ENCODE assay signal across 9 cellular contexts in genomic region chr12:90013409-90013808, GRCh38.
DNase-seq lines count a peak whose midpoint lies in the region; ATAC-seq, FAIRE-seq and TF ChIP-seq lines count a peak whose summit lies in the region.
"Had no signal": no experiment of that assay in that cellular context is flagged by ENCODE, and none has a peak within 500 bp of the region (broad histone marks: within the 10 kb centered on the region; RNA-seq: fewer than 3 reads in every experiment).

No MANE protein-coding gene starts in this region.

- no peak overlapping the region for H3K4me3 ChIP-seq in hepatocyte
- H3K4me3 ChIP-seq: gastrocnemius medialis had no signal

- peaks cover 6% of the 10 kb centered on the region for H3K4me1 ChIP-seq in hepatocyte (ENCODE audit: insufficient read depth)
- H3K4me1 ChIP-seq: gastrocnemius medialis had no signal

- H3K27ac ChIP-seq in hepatocyte, result no peak overlapping the region
- H3K27ac ChIP-seq: gastrocnemius medialis had no signal

- DNase-seq in D721Med (ENCODE audit: insufficient read length, low spot score) (no peak), NCI-H526 treated with DMSO at 0.1 percent for 48 hours (lab: John Stamatoyannopoulos, UW) (peak; percentile 19), hepatocyte (ENCODE audit: low spot score) (peak; percentile 13), cerebellar cortex (ENCODE audit: low spot score) (no peak), DMS153 treated with DMSO at 0.1 percent for 48 hours (lab: John Stamatoyannopoulos, UW; ENCODE audit: unreplicated experiment) (no peak), NCI-H345 (lab: John Stamatoyannopoulos, UW) (no peak)
- no peak for DNase-seq in stimulated activated CD4-positive, alpha-beta T cell treated with anti-CD3 and anti-CD28 coated beads, Interleukin-4, amount 100 ng/mL, for 1 hour
- DNase-seq: gastrocnemius medialis had no signal

- TF ChIP-seq CTCF in D721Med (IDR thresholded peaks at IDR 0.05; ENCODE audit: insufficient read depth, missing control alignments), result peak; percentile 35
- peak; percentile 30 for TF ChIP-seq CTCF in hepatocyte (IDR thresholded peaks at IDR 0.05; ENCODE audit: poor library complexity)

- H3K4me2 ChIP-seq in hepatocyte, result no peak overlapping the region

- no peaks in the 10 kb centered on the region for H4K20me1 ChIP-seq in hepatocyte (ENCODE audit: insufficient read depth, poor library complexity, severe bottlenecking)

- peak; percentile 78 for ATAC-seq in GM21447 (IDR thresholded peaks at IDR 0.05; ENCODE audit: unreplicated experiment)
- ATAC-seq: gastrocnemius medialis had no signal

- H2AFZ ChIP-seq in hepatocyte, result no peak overlapping the region

- no peaks in the 10 kb centered on the region for H3K9me2 ChIP-seq in hepatocyte (replicated peaks; ENCODE audit: insufficient read depth)

- FAIRE-seq in D721Med (lab: Jason Lieb, UNC), result no peak

- no peaks in the 10 kb centered on the region for H3K36me3 ChIP-seq in hepatocyte (replicated peaks; ENCODE audit: insufficient read depth, low read depth)
- H3K36me3 ChIP-seq: gastrocnemius medialis had no signal

- no peaks in the 10 kb centered on the region for H3K9me3 ChIP-seq in hepatocyte (ENCODE audit: low read depth)
- H3K9me3 ChIP-seq: gastrocnemius medialis had no signal

- H3K27me3 ChIP-seq in hepatocyte, result no peaks in the 10 kb centered on the region
- H3K27me3 ChIP-seq: gastrocnemius medialis had no signal

- no peaks in the 10 kb centered on the region for H3K79me2 ChIP-seq in hepatocyte

Comparison
In these comparisons a context has a peak if more than half of its experiments do, and no peak if none do; other contexts are left out.
1. DNase-seq: peak in NCI-H526 treated with DMSO at 0.1 percent for 48 hours (single experiment) and hepatocyte (single experiment); none in D721Med (single experiment), cerebellar cortex (single experiment), DMS153 treated with DMSO at 0.1 percent for 48 hours (single experiment), stimulated activated CD4-positive, alpha-beta T cell treated with anti-CD3 and anti-CD28 coated beads, Interleukin-4, amount 100 ng/mL, for 1 hour (single experiment) and NCI-H345 (single experiment).